8 cellular contexts compared by ENCODE assay signal in genomic region chr3:142724682-142725351, GRCh38. TPM values are rescaled to one million over a fixed set of nuclear protein-coding genes. Genes with fewer than 3 reads are reported as not detected.
DNase-seq lines count a peak whose midpoint lies in the region; ATAC-seq and TF ChIP-seq lines count a peak whose summit lies in the region.

No MANE protein-coding gene starts in this region.

- H3K4me3 ChIP-seq in SU-DHL-6 (ENCODE audit: insufficient read depth, low read length, poor library complexity, severe bottlenecking) = peak overlapping the region; percentile 85

- peak overlapping the region; percentile 97 for H2AFZ ChIP-seq in SU-DHL-6 (ENCODE audit: low read depth, low read length, severe bottlenecking)

- ATAC-seq in GM19438 (IDR thresholded peaks at IDR 0.05; ENCODE audit: low read depth, unreplicated experiment) (peak; percentile 15), left colon (peak; percentile 31)

- H3F3A ChIP-seq in SU-DHL-6 (ENCODE audit: insufficient read depth) = no peaks in the 10 kb centered on the region

- peaks cover 3 to 11% (median 4%) of the 10 kb centered on the region in 7 donors for H3K9me3 Mint-ChIP-seq in CD14-positive monocyte

- H3K9me3 ChIP-seq in SU-DHL-6 (ENCODE audit: insufficient read depth, low read length) = no peaks in the 10 kb centered on the region

- H3K36me3 Mint-ChIP-seq in CD14-positive monocyte = no peaks in the 10 kb centered on the region

- intact Hi-C loops in CD14-positive monocyte (cut with micrococcal nuclease) (no loop called here), left colon (cut with DNase I, micrococcal nuclease) (no loop called here)

- DNase-seq in CD14-positive monocyte (ENCODE audit: low spot score) (no peak), HT-29 (ENCODE audit: low spot score) (peak; percentile 14), dedifferentiated amniotic fluid mesenchymal stem cell (ENCODE audit: extremely low spot score) (peak; percentile 20), left colon (peak; percentile 26 to 33), OCI-M2 (lab: John Stamatoyannopoulos, UW; ENCODE audit: unreplicated experiment) (no peak)
- peak; percentile 2 to 10 for DNase-seq in stimulated activated CD4-positive, alpha-beta T cell treated with anti-CD3 and anti-CD28 coated beads, Interleukin-4, amount 100 ng/mL, for 4 hours

- TF ChIP-seq CTCF in CD14-positive monocyte (IDR thresholded peaks at IDR 0.05) (no peak), SU-DHL-6 (IDR thresholded peaks at IDR 0.05; ENCODE audit: insufficient read depth, low read length, poor library complexity, severe bottlenecking) (no peak)

- H4K20me1 ChIP-seq in SU-DHL-6 (ENCODE audit: low read depth, low read length) = peaks cover 7% of the 10 kb centered on the region; the same call in 1 of the 2 replicates

- H3K9ac ChIP-seq in SU-DHL-6 (ENCODE audit: low read length) = peak overlapping the region; percentile 56

- H3K4me3 Mint-ChIP-seq in CD14-positive monocyte = peak overlapping the region; percentile 79 to 89

- H3K27ac Mint-ChIP-seq in CD14-positive monocyte = peak overlapping the region in 1 of 7 donors; percentile 50

- no peak overlapping the region for H3K27ac ChIP-seq in SU-DHL-6 (ENCODE audit: low read depth, low read length)

- H3K79me2 ChIP-seq in SU-DHL-6 (ENCODE audit: insufficient read depth, low read length) = no peaks in the 10 kb centered on the region

- H3K4me1 Mint-ChIP-seq in CD14-positive monocyte = peaks cover 9% of the 10 kb centered on the region

- no peaks in the 10 kb centered on the region for H3K27me3 ChIP-seq in SU-DHL-6 (ENCODE audit: low read length)

- H3K4me2 ChIP-seq in SU-DHL-6 (ENCODE audit: low read depth, low read length, poor library complexity, severe bottlenecking) = peak overlapping the region; percentile 84

- no peaks in the 10 kb centered on the region for H3K9me2 ChIP-seq in SU-DHL-6 (replicated peaks; ENCODE audit: insufficient read depth, low read length)

- H3K27me3 Mint-ChIP-seq in CD14-positive monocyte (ENCODE audit: low read depth in 3 of 3) = peaks cover 41 to 69% (median 51%) of the 10 kb centered on the region in 3 donors

- H3K36me3 ChIP-seq in SU-DHL-6 (ENCODE audit: low read length) = no peaks in the 10 kb centered on the region

RNA-seq across cellular contexts. Expression of gene TRPC1, which starts 1.0 kb away (rescaled TPM):
- polyA plus RNA-seq in CD14-positive monocyte = not detected
- 0.10 and 0.21 TPM in 2 replicates for total RNA-seq in HT-29 (2014; rRNA removed; shearing (Covaris generic))
- total RNA-seq in left colon = 1 to 10 TPM in 1 of 2 donors, under 1 TPM in 1; 0.76 to 2.5 TPM

Comparison
In these comparisons a context has a peak if more than half of its experiments do, and no peak if none do; other contexts are left out.
1. DNase-seq: peak in HT-29 (single experiment), dedifferentiated amniotic fluid mesenchymal stem cell (single experiment), left colon (2 of 2) and stimulated activated CD4-positive, alpha-beta T cell treated with anti-CD3 and anti-CD28 coated beads, Interleukin-4, amount 100 ng/mL, for 4 hours (2 of 2); none in CD14-positive monocyte (single experiment) and OCI-M2 (single experiment).